In genomic region chr1:200970771-200971427, GRCh38 we compare ENCODE assay signal across 1 cellular context.
TF ChIP-seq lines count a peak whose summit lies in the region.

No MANE protein-coding gene starts in this region.

TF ChIP-seq in H1, 55 proteins besides CTCF, POLR2A, EP300 and RAD21:
- TF ChIP-seq, protein P1, sequence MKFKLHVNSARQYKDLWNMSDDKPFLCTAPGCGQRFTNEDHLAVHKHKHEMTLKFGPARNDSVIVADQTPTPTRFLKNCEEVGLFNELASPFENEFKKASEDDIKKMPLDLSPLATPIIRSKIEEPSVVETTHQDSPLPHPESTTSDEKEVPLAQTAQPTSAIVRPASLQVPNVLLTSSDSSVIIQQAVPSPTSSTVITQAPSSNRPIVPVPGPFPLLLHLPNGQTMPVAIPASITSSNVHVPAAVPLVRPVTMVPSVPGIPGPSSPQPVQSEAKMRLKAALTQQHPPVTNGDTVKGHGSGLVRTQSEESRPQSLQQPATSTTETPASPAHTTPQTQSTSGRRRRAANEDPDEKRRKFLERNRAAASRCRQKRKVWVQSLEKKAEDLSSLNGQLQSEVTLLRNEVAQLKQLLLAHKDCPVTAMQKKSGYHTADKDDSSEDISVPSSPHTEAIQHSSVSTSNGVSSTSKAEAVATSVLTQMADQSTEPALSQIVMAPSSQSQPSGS (IDR thresholded peaks at IDR 0.05; ENCODE audit: low read length) = no peak
- TF ChIP-seq HDAC2 (IDR thresholded peaks at IDR 0.05; ENCODE audit: borderline replicate concordance in 1 of 2, low read depth in 2 of 2, low read length in 2 of 2) = no peak
- TF ChIP-seq SIN3A (conservative IDR thresholded peaks at IDR 0.05 in 1 of 2, IDR thresholded peaks at IDR 0.05 in 1 of 2; ENCODE audit: low read depth in 1 of 2, low read length in 2 of 2) = no peak
- no peak for TF ChIP-seq EGR1 (IDR thresholded peaks at IDR 0.05; ENCODE audit: borderline replicate concordance, low read depth, low read length)
- no peak for TF ChIP-seq MAFK (IDR thresholded peaks at IDR 0.05; ENCODE audit: low read depth, low read length)
- no peak for TF ChIP-seq CBX8 (IDR thresholded peaks at IDR 0.05; ENCODE audit: borderline replicate concordance, low read depth, low read length)
